Comparison of ENCODE assay signal across 8 cellular contexts in genomic region chr3:14425574-14426304, GRCh38. TPM values are rescaled to one million over a fixed set of nuclear protein-coding genes. Genes with fewer than 3 reads are reported as not detected.
A peak's percentile ranks its signal among the peaks of the same experiment; 100 is the strongest.
DNase-seq lines count a peak whose midpoint lies in the region; ATAC-seq and TF ChIP-seq lines count a peak whose summit lies in the region.

No MANE protein-coding gene starts in this region.

- H3K27me3 ChIP-seq in RWPE2 (ENCODE audit: insufficient read depth, poor library complexity, severe bottlenecking) (no peaks in the 10 kb centered on the region), duodenal mucosa (ENCODE audit: control insufficient read depth in 1 of 2, insufficient read depth in 2 of 2, low read length in 2 of 2) (no peaks in the 10 kb centered on the region)

- DNase-seq in activated CD8-positive, alpha-beta memory T cell treated with anti-CD3 and anti-CD28 coated beads for 24 hours = peak; percentile 69
- DNase-seq in activated CD8-positive, alpha-beta memory T cell treated with anti-CD3 and anti-CD28 coated beads, Interleukin-2, amount 50 U/mL, for 48 hours = no peak
- no peak for DNase-seq in RWPE2 (ENCODE audit: low spot score)
- no peak for DNase-seq in NCI-H1930 (lab: John Stamatoyannopoulos, UW)
- no peak for DNase-seq in GOT3 (lab: John Stamatoyannopoulos, UW)
- DNase-seq in G401 (ENCODE audit: low spot score) = no peak

- TF ChIP-seq CTCF in RWPE2 (IDR thresholded peaks at IDR 0.05; ENCODE audit: poor library complexity, severe bottlenecking) = no peak

- H3K27ac ChIP-seq in RWPE2 (ENCODE audit: poor library complexity, severe bottlenecking) = no peak overlapping the region
- H3K27ac ChIP-seq in duodenal mucosa (ENCODE audit: low read depth, low read length) = peak overlapping the region; percentile 33

- H3K4me1 ChIP-seq in RWPE2 (ENCODE audit: insufficient read depth, poor library complexity, severe bottlenecking) = no peaks in the 10 kb centered on the region
- H3K4me1 ChIP-seq in duodenal mucosa (ENCODE audit: control insufficient read depth in 1 of 2, insufficient read depth in 2 of 2, low read length in 2 of 2) = peaks cover 68 to 77% of the 10 kb centered on the region in 2 donors

- in situ Hi-C loops in G401 (cut with HindIII; ENCODE audit: low sequenced_read_pairs) = no loop called here

- ATAC-seq in HG02852 (IDR thresholded peaks at IDR 0.05; ENCODE audit: unreplicated experiment) = peak; percentile 50
- peak; percentile 61 for ATAC-seq in RWPE2 (ENCODE audit: low read depth)

- H3K9me3 ChIP-seq in RWPE2 (ENCODE audit: severe bottlenecking) = no peaks in the 10 kb centered on the region
- no peaks in the 10 kb centered on the region for H3K9me3 ChIP-seq in duodenal mucosa (ENCODE audit: control insufficient read depth in 1 of 2, low read length in 2 of 2)

- no peak overlapping the region for H3K4me3 ChIP-seq in RWPE2 (ENCODE audit: severe bottlenecking)
- peak overlapping the region in 1 of 2 donors; percentile 34 for H3K4me3 ChIP-seq in duodenal mucosa (ENCODE audit: low read depth in 1 of 2, low read length in 2 of 2)

- H3K9ac ChIP-seq in duodenal mucosa (ENCODE audit: low read depth in 1 of 2, low read length in 2 of 2) = peak overlapping the region; percentile 2 to 32

- H3K36me3 ChIP-seq in RWPE2 (ENCODE audit: low read depth) = no peaks in the 10 kb centered on the region
- no peaks in the 10 kb centered on the region for H3K36me3 ChIP-seq in duodenal mucosa (ENCODE audit: control insufficient read depth in 1 of 2, insufficient read depth in 2 of 2, low read length in 2 of 2)

RNA-seq across cellular contexts. Expression of gene SLC6A6, which starts 23.3 kb away (rescaled TPM):
- total RNA-seq in G401 (2014; rRNA removed; shearing (Covaris generic)) = 20.2 and 31.2 TPM in 2 replicates
